In genomic region chr11:66261578-66261977, GRCh38 we compare ENCODE assay signal across 28 cellular contexts. TPM values are rescaled to one million over a fixed set of nuclear protein-coding genes. Genes with fewer than 3 reads are reported as not detected.
"Had no signal": no experiment of that assay in that cellular context is flagged by ENCODE, and none has a peak within 500 bp of the region (broad histone marks: within the 10 kb centered on the region; RNA-seq: fewer than 3 reads in every experiment).

No MANE protein-coding gene starts in this region.

- H3K4me1 ChIP-seq: foreskin keratinocyte had no signal

- FAIRE-seq: colon had no signal

- H3K4me3 ChIP-seq: body of pancreas, esophagus muscularis mucosa, gastrocnemius medialis, heart left ventricle had no signal

- DNase-seq: activated CD4-positive, alpha-beta memory T cell treated with anti-CD3 and anti-CD28 coated beads, Interleukin-2, amount 10 ng/mL, durations not matched to agents 7 days and 5 days; activated CD4-positive, alpha-beta T cell treated with anti-CD3 and anti-CD28 coated beads for 36 hours; activated CD4-positive, alpha-beta T cell treated with anti-CD3 and anti-CD28 coated beads, Interleukin-2, amount 10 ng/mL, durations not matched to agents 7 days and 5 days; activated CD4-positive, alpha-beta T cell treated with anti-CD3 and anti-CD28 coated beads, Interleukin-2, amount 50 U/mL, for 4 hours; activated CD4-positive, CD25-positive, alpha-beta regulatory T cell; activated CD4-positive, CD25-positive, alpha-beta regulatory T cell treated with anti-CD3 and anti-CD28 coated beads, Interleukin-2, amount 50 U/mL, for 72 hours; activated CD8-positive, alpha-beta memory T cell treated with anti-CD3 and anti-CD28 coated beads, Interleukin-2, amount 50 U/mL, for 48 hours; activated effector memory CD4-positive, alpha-beta T cell treated with Interleukin-2 at 50 U/mL for 16 hours; activated gamma-delta T cell treated with Interleukin-2 at 50 U/mL for 16 hours; activated naive CD4-positive, alpha-beta T cell treated with anti-CD3 and anti-CD28 coated beads, Interleukin-2, amount 50 U/mL, for 16 hours; activated naive CD4-positive, alpha-beta T cell treated with Interleukin-2 at 50 U/mL for 16 hours; amygdala; aorta; body of pancreas; cortex of kidney; dermis blood vessel endothelial cell; effector CD4-positive, alpha-beta T cell; effector memory CD8-positive, alpha-beta T cell; erythroblast; foreskin keratinocyte; gastrocnemius medialis; glutamatergic neuron; heart left ventricle; T-helper 1 cell; T-helper 2 cell had no signal

- ATAC-seq: activated CD4-positive, alpha-beta T cell treated with anti-CD3 and anti-CD28 coated beads for 36 hours; activated T-helper 17 cell treated with anti-CD3 and anti-CD28 coated beads, Interleukin-2, amount 50 U/mL, for 72 hours; body of pancreas; effector memory CD8-positive, alpha-beta T cell; foreskin keratinocyte; gastrocnemius medialis; heart left ventricle had no signal

- H3K9me3 ChIP-seq: body of pancreas, esophagus muscularis mucosa, gastrocnemius medialis, heart left ventricle had no signal

- H3K27me3 ChIP-seq: body of pancreas, esophagus muscularis mucosa, foreskin keratinocyte, gastrocnemius medialis had no signal

- H3K27ac ChIP-seq: body of pancreas, esophagus muscularis mucosa, foreskin keratinocyte, gastrocnemius medialis, heart left ventricle had no signal

RNA-seq across cellular contexts. Expression of gene CNIH2, which starts 16.4 kb away (rescaled TPM):
- total RNA-seq: dermis blood vessel endothelial cell, gastrocnemius medialis had no signal

RNA-seq across cellular contexts. Expression of gene TMEM151A, which starts 30.1 kb away (rescaled TPM):
- total RNA-seq: activated CD4-positive, alpha-beta memory T cell treated with anti-CD3 and anti-CD28 coated beads, Interleukin-2, amount 10 ng/mL, durations not matched to agents 7 days and 5 days; activated CD4-positive, alpha-beta T cell treated with anti-CD3 and anti-CD28 coated beads for 36 hours; activated CD4-positive, alpha-beta T cell treated with anti-CD3 and anti-CD28 coated beads, Interleukin-2, amount 10 ng/mL, durations not matched to agents 7 days and 5 days; activated T-helper 17 cell treated with anti-CD3 and anti-CD28 coated beads, Interleukin-2, amount 50 U/mL, for 72 hours; dermis blood vessel endothelial cell; gastrocnemius medialis had no signal
- polyA plus RNA-seq: aorta had no signal
